ENCODE assay signal across 8 cellular contexts in genomic region chr1:45521413-45522323, GRCh38. TPM values are rescaled to one million over a fixed set of nuclear protein-coding genes. Genes with fewer than 3 reads are reported as not detected.
DNase-seq lines count a peak whose midpoint lies in the region; TF ChIP-seq lines count a peak whose summit lies in the region.

Gene PRDX1 (minus strand): TSS chr1:45521884. CDS start chr1:45519043, 2,841 bp downstream.

- peak within 1 kb of the TSS; percentile 94 for H2AK5ac ChIP-seq in neuronal stem cell (ENCODE audit: low read depth, low read length)

- H2BK12ac ChIP-seq in neuronal stem cell (ENCODE audit: low read length): no peak within 1 kb of the TSS

- H2BK5ac ChIP-seq in neuronal stem cell (ENCODE audit: low read length): peak within 1 kb of the TSS; percentile 93

- peak within 1 kb of the TSS; percentile 5 for H4K8ac ChIP-seq in neuronal stem cell (ENCODE audit: low read depth, low read length)

- peak within 1 kb of the TSS; percentile 55; the same call in 1 of the 2 replicates for H3K27ac ChIP-seq in MM.1S (ENCODE audit: low read length)
- peak within 1 kb of the TSS; percentile 78 for H3K27ac ChIP-seq in SJCRH30
- H3K27ac ChIP-seq in neuronal stem cell (replicated peaks; ENCODE audit: low read length): peak within 1 kb of the TSS; percentile 68

- H3K4me1 ChIP-seq in HAP-1: peaks cover 41% of the 10 kb centered on the region
- H3K4me1 ChIP-seq in MM.1S (ENCODE audit: low read length): peaks cover 15% of the 10 kb centered on the region
- peaks cover 19% of the 10 kb centered on the region for H3K4me1 ChIP-seq in SJCRH30
- peaks cover 4 to 13% of the 10 kb centered on the region in 2 donors for H3K4me1 ChIP-seq in neuronal stem cell (ENCODE audit: control insufficient read depth in 2 of 2, insufficient read depth in 1 of 2, low read depth in 1 of 2, low read length in 2 of 2)

- no peaks in the 10 kb centered on the region for H3K27me3 ChIP-seq in HAP-1 (ENCODE audit: low read depth)
- H3K27me3 ChIP-seq in MM.1S (replicated peaks; ENCODE audit: insufficient read depth, low read length): no peaks in the 10 kb centered on the region
- H3K27me3 ChIP-seq in SJCRH30: no peaks in the 10 kb centered on the region
- H3K27me3 ChIP-seq in neuronal stem cell (ENCODE audit: control insufficient read depth in 3 of 3, insufficient read depth in 3 of 3, low read depth in 1 of 3, low read length in 3 of 3): no peaks in the 10 kb centered on the region

- peak within 1 kb of the TSS; percentile 61 for H2BK120ac ChIP-seq in neuronal stem cell (ENCODE audit: low read depth, low read length)

- H4K20me1 ChIP-seq in MM.1S (ENCODE audit: insufficient read depth, low read length): no peaks in the 10 kb centered on the region

- H3K4me3 ChIP-seq in HAP-1 (peak within 1 kb of the TSS; percentile 99), MM.1S (ENCODE audit: low read length) (peak within 1 kb of the TSS; percentile 95), SJCRH30 (peak within 1 kb of the TSS; percentile 87), neuronal stem cell (ENCODE audit: low read length in 2 of 2) (peak within 1 kb of the TSS; percentile 71 to 94)

- peak within 1 kb of the TSS; percentile 99 for H3K18ac ChIP-seq in neuronal stem cell (ENCODE audit: low read length)

- peaks cover 10% of the 10 kb centered on the region for H3K79me1 ChIP-seq in neuronal stem cell (ENCODE audit: low read depth, low read length)

- H3K4ac ChIP-seq in neuronal stem cell (ENCODE audit: low read length): peak within 1 kb of the TSS; percentile 89

- H3K9me3 ChIP-seq in HAP-1: no peaks in the 10 kb centered on the region
- H3K9me3 ChIP-seq in MM.1S (replicated peaks; ENCODE audit: insufficient read depth, low read length): no peaks in the 10 kb centered on the region
- no peaks in the 10 kb centered on the region for H3K9me3 ChIP-seq in SJCRH30 (replicated peaks)
- H3K9me3 ChIP-seq in neuronal stem cell (replicated peaks in 1 of 2; ENCODE audit: control insufficient read depth in 2 of 2, insufficient read depth in 1 of 2, low read depth in 1 of 2, low read length in 2 of 2): no peaks in the 10 kb centered on the region

- H3K9ac ChIP-seq in MM.1S (ENCODE audit: low read length) (peak within 1 kb of the TSS; percentile 85), neuronal stem cell (ENCODE audit: low read depth, low read length, poor library complexity) (peak within 1 kb of the TSS; percentile 96)

- H4K91ac ChIP-seq in neuronal stem cell (ENCODE audit: low read depth, low read length, poor library complexity): no peak within 1 kb of the TSS

- peak within 1 kb of the TSS; percentile 85 for H2BK15ac ChIP-seq in neuronal stem cell (ENCODE audit: low read length)

- WGBS in neuronal stem cell (ENCODE audit: extremely low coverage in 2 of 2, insufficient read length in 2 of 2, insufficient replicate concordance in 1 of 2), 2 donors: no CpG with 5 or more reads among the region's 72 CpGs

- TF ChIP-seq CTCF in MM.1S (IDR thresholded peaks at IDR 0.05; ENCODE audit: low read length) (no peak), subcutaneous adipose tissue (IDR thresholded peaks at IDR 0.05; ENCODE audit: low read depth) (no peak)

- H3K4me2 ChIP-seq in MM.1S (ENCODE audit: low read depth, low read length) (peak within 1 kb of the TSS; percentile 64), neuronal stem cell (ENCODE audit: insufficient read depth, low read length, poor library complexity, severe bottlenecking) (peak within 1 kb of the TSS; percentile 80)

- peak within 1 kb of the TSS; percentile 100 for H3K23ac ChIP-seq in neuronal stem cell (ENCODE audit: low read depth, low read length, poor library complexity)

- H3F3A ChIP-seq in MM.1S (ENCODE audit: insufficient read depth, low read length): peaks cover 29% of the 10 kb centered on the region

- peaks cover 47% of the 10 kb centered on the region for H3K79me2 ChIP-seq in MM.1S (ENCODE audit: low read length)

- H2AFZ ChIP-seq in MM.1S (ENCODE audit: low read length) (peak within 1 kb of the TSS; percentile 86), neuronal stem cell (ENCODE audit: low read length) (peak within 1 kb of the TSS; percentile 82)

- in situ Hi-C loops in G401 (cut with HindIII; ENCODE audit: low sequenced_read_pairs): loop anchor here (25.0 kb wide), 1 partner anchor 159 kb away; no protein-coding TSS in a partner anchor
- in situ Hi-C loops in HAP-1 (cut with MboI; ENCODE audit: low sequenced_read_pairs): no loop called here

- peaks cover 31% of the 10 kb centered on the region for H3K36me3 ChIP-seq in HAP-1 (replicated peaks)
- H3K36me3 ChIP-seq in MM.1S (replicated peaks; ENCODE audit: insufficient read depth, low read length): peaks cover 8% of the 10 kb centered on the region; the same call in 1 of the 2 replicates
- H3K36me3 ChIP-seq in SJCRH30: peaks cover 13% of the 10 kb centered on the region
- peaks cover 6 to 17% of the 10 kb centered on the region in 2 donors for H3K36me3 ChIP-seq in neuronal stem cell (replicated peaks in 1 of 2; ENCODE audit: control insufficient read depth in 2 of 2, insufficient read depth in 2 of 2, low read length in 2 of 2)

- H3K14ac ChIP-seq in neuronal stem cell (ENCODE audit: low read length): peak within 1 kb of the TSS; percentile 84

- DNase-seq in G401 (ENCODE audit: low spot score): peak; percentile 96
- DNase-seq in HAP-1 (ENCODE audit: low spot score in 2 of 2): peak; percentile 89 to 98
- DNase-seq in MM.1S: peak; percentile 97
- DNase-seq in SJCRH30: peak; percentile 98 to 99
- peak; percentile 85 to 98 (median 95) for DNase-seq in activated naive CD4-positive, alpha-beta T cell (lab: John Stamatoyannopoulos, UW)
- peak; percentile 95 for DNase-seq in foreskin melanocyte
- DNase-seq in neuronal stem cell (ENCODE audit: low spot score): peak; percentile 96

- no peaks in the 10 kb centered on the region for H3K9me2 ChIP-seq in MM.1S (replicated peaks; ENCODE audit: insufficient read depth, low read length)

RNA-seq across cellular contexts. Expression of gene PRDX1, which starts in this region (rescaled TPM):
- total RNA-seq in G401 (2014; rRNA removed; shearing (Covaris generic)): 1,347 and 1,417 TPM in 2 replicates
- total RNA-seq in SJCRH30 (2014; rRNA removed; shearing (Covaris generic)): 821 and 837 TPM in 2 replicates
- polyA plus RNA-seq in neuronal stem cell (2013, experiment 1 of 2): 459 TPM
- polyA plus RNA-seq in neuronal stem cell (2013, experiment 2 of 2): 467 TPM
- 100 to 1,000 TPM; 159 to 328 (median 216) TPM for total RNA-seq in subcutaneous adipose tissue

Comparison
In these comparisons a context has a peak if more than half of its experiments do, and no peak if none do; other contexts are left out.
1. Peak in every context shown above with its lines: DNase-seq, H3K4me3 ChIP-seq and H3K27ac ChIP-seq.